ENCODE assay signal across 8 cellular contexts in genomic region chr1:156193488-156194299, GRCh38. TPM values are rescaled to one million over a fixed set of nuclear protein-coding genes. Genes with fewer than 3 reads are reported as not detected.
A peak's percentile ranks its signal among the peaks of the same experiment; 100 is the strongest.
DNase-seq lines count a peak whose midpoint lies in the region; ATAC-seq and FAIRE-seq lines count a peak whose summit lies in the region.

SLC25A44 (plus strand) TSS chr1:156194104; CDS start chr1:156199848, 5,744 bp downstream.

- DNase-seq in Ammon's horn (ENCODE audit: low spot score) (peak; percentile 99), NCI-H460 (ENCODE audit: extremely low read depth, low read depth) (peak; percentile 100), cerebellar nuclear complex (lab: John Stamatoyannopoulos, UW) (peak; percentile 93 to 99)
- peak; percentile 95 for DNase-seq in activated CD4-positive, CD25-positive, alpha-beta regulatory T cell treated with anti-CD3 and anti-CD28 coated beads, Interleukin-2, amount 50 U/mL, for 72 hours
- DNase-seq in stimulated activated CD4-positive, alpha-beta T cell treated with anti-CD3 and anti-CD28 coated beads, Interleukin-12 subunit alpha, Interleukin-12 subunit beta, amount 100 ng/mL, for 4 hours = peak; percentile 91

- FAIRE-seq in islet of Langerhans (lab: Jason Lieb, UNC) = peak; percentile 97

- ATAC-seq in GM19043 (IDR thresholded peaks at IDR 0.05; ENCODE audit: low read depth, unreplicated experiment) (peak; percentile 96), HG03378 (IDR thresholded peaks at IDR 0.05; ENCODE audit: unreplicated experiment) (peak; percentile 91)

RNA-seq across cellular contexts. Expression of gene SLC25A44, which starts in this region (rescaled TPM):
- 18.4 and 19.1 TPM in 2 replicates for total RNA-seq in NCI-H460 (2014; rRNA removed; shearing (Covaris generic))
- 11.6 and 13.1 TPM in 2 replicates for polyA plus RNA-seq in NCI-H460 (2014; cell fraction: nucleus; rRNA removed)

Comparison
In these comparisons a context has a peak if more than half of its experiments do, and no peak if none do; other contexts are left out.
1. Peak in every context shown above with its lines: DNase-seq and ATAC-seq.